Comparison of ENCODE assay signal across 1 cellular context in the genomic region with DNA sequence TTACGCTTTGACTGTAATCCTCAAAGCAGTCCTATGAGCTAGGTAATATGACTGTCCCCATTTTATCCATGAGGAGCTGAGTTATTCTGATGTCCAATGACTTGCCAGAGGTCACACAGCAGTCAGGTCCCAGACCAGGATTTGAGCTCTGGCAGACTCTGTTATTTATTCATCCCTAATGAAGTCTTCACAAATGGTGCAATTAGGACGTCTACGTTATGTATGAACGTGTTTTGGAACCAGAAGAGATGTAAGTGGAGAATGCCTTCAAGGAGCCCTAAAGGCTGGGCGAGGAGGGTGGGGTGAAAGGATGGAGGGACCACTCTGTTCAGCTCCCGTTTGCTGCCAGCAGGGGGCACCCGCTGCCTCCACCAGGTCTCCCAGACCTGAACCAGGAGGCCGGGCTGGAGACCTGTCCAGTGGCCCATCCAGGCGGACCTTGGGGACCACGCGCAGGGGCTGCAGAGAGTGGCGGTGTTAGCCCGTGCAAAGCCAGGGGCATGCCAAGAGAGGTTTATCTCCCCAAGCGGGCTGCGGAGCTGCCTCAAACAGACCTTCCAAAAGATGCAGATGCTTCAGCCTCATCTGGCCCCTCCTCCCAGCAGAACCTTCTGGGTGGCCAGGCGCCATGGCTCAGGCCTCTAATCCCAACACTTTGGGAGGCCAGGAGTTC.
TF ChIP-seq lines count a peak whose summit lies in the region.

No MANE protein-coding gene starts in this region.

TF ChIP-seq in GM12878, 131 proteins besides CTCF, POLR2A, EP300 and RAD21:
- no peak for TF ChIP-seq FOXK2 (IDR thresholded peaks at IDR 0.05)
- TF ChIP-seq, protein P1, sequence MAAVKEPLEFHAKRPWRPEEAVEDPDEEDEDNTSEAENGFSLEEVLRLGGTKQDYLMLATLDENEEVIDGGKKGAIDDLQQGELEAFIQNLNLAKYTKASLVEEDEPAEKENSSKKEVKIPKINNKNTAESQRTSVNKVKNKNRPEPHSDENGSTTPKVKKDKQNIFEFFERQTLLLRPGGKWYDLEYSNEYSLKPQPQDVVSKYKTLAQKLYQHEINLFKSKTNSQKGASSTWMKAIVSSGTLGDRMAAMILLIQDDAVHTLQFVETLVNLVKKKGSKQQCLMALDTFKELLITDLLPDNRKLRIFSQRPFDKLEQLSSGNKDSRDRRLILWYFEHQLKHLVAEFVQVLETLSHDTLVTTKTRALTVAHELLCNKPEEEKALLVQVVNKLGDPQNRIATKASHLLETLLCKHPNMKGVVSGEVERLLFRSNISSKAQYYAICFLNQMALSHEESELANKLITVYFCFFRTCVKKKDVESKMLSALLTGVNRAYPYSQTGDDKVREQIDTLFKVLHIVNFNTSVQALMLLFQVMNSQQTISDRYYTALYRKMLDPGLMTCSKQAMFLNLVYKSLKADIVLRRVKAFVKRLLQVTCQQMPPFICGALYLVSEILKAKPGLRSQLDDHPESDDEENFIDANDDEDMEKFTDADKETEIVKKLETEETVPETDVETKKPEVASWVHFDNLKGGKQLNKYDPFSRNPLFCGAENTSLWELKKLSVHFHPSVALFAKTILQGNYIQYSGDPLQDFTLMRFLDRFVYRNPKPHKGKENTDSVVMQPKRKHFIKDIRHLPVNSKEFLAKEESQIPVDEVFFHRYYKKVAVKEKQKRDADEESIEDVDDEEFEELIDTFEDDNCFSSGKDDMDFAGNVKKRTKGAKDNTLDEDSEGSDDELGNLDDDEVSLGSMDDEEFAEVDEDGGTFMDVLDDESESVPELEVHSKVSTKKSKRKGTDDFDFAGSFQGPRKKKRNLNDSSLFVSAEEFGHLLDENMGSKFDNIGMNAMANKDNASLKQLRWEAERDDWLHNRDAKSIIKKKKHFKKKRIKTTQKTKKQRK (IDR thresholded peaks at IDR 0.05; ENCODE audit: low read depth, low read length), result no peak
- no peak for TF ChIP-seq ZNF384 (IDR thresholded peaks at IDR 0.05; ENCODE audit: borderline replicate concordance, low read depth, low read length)
- no peak for TF ChIP-seq NFXL1 (IDR thresholded peaks at IDR 0.05; ENCODE audit: borderline replicate concordance)
- TF ChIP-seq, protein P2, sequence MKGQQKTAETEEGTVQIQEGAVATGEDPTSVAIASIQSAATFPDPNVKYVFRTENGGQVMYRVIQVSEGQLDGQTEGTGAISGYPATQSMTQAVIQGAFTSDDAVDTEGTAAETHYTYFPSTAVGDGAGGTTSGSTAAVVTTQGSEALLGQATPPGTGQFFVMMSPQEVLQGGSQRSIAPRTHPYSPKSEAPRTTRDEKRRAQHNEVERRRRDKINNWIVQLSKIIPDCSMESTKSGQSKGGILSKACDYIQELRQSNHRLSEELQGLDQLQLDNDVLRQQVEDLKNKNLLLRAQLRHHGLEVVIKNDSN (IDR thresholded peaks at IDR 0.05; ENCODE audit: borderline replicate concordance, extremely low read length, insufficient read depth, low read depth, low read length), result no peak
- TF ChIP-seq BMI1 (IDR thresholded peaks at IDR 0.05; ENCODE audit: borderline replicate concordance), result no peak
- peak; percentile 77 for TF ChIP-seq SMC3 (IDR thresholded peaks at IDR 0.05; ENCODE audit: borderline replicate concordance, low read length)
- TF ChIP-seq, protein P3, sequence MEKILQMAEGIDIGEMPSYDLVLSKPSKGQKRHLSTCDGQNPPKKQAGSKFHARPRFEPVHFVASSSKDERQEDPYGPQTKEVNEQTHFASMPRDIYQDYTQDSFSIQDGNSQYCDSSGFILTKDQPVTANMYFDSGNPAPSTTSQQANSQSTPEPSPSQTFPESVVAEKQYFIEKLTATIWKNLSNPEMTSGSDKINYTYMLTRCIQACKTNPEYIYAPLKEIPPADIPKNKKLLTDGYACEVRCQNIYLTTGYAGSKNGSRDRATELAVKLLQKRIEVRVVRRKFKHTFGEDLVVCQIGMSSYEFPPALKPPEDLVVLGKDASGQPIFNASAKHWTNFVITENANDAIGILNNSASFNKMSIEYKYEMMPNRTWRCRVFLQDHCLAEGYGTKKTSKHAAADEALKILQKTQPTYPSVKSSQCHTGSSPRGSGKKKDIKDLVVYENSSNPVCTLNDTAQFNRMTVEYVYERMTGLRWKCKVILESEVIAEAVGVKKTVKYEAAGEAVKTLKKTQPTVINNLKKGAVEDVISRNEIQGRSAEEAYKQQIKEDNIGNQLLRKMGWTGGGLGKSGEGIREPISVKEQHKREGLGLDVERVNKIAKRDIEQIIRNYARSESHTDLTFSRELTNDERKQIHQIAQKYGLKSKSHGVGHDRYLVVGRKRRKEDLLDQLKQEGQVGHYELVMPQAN (conservative IDR thresholded peaks at IDR 0.05), result no peak
